ENCODE assay signal across 23 cellular contexts in genomic region chr7:101998904-101999236, GRCh38.
DNase-seq lines count a peak whose midpoint lies in the region; TF ChIP-seq lines count a peak whose summit lies in the region.
"Had no signal": no experiment of that assay in that cellular context is flagged by ENCODE, and none has a peak within 500 bp of the region (broad histone marks: within the 10 kb centered on the region; RNA-seq: fewer than 3 reads in every experiment).

No MANE protein-coding gene starts in this region.

- peaks cover 8% of the 10 kb centered on the region; the same call in 1 of the 2 replicates for H4K20me1 ChIP-seq in DOHH2 (ENCODE audit: control insufficient read depth, insufficient read depth, low read depth, low read length)

- H3K4ac ChIP-seq in neuronal stem cell (ENCODE audit: low read length) = no peak overlapping the region

- H3K18ac ChIP-seq in neuronal stem cell (ENCODE audit: low read length) = peak overlapping the region; percentile 6

- peaks cover 9% of the 10 kb centered on the region for H3K79me1 ChIP-seq in neuronal stem cell (ENCODE audit: low read depth, low read length)

- no peak overlapping the region for H2AFZ ChIP-seq in neuronal stem cell (ENCODE audit: low read length)
- H2AFZ ChIP-seq: hepatocyte had no signal

- no peaks in the 10 kb centered on the region for H3K27me3 ChIP-seq in DOHH2 (ENCODE audit: control insufficient read depth, low read length)
- H3K27me3 ChIP-seq in neuronal stem cell (ENCODE audit: control insufficient read depth in 3 of 3, insufficient read depth in 3 of 3, low read depth in 1 of 3, low read length in 3 of 3) = no peaks in the 10 kb centered on the region
- H3K27me3 ChIP-seq: hepatocyte, tibial artery had no signal

- no peak overlapping the region for H2BK15ac ChIP-seq in neuronal stem cell (ENCODE audit: low read length)

- no peak overlapping the region for H3K14ac ChIP-seq in neuronal stem cell (ENCODE audit: low read length)

- no peaks in the 10 kb centered on the region for H3K9me2 ChIP-seq in DOHH2 (replicated peaks; ENCODE audit: control insufficient read depth, low read length)

- peaks cover 96% of the 10 kb centered on the region for H3K79me2 ChIP-seq in DOHH2 (ENCODE audit: control insufficient read depth, low read length)

- H2BK5ac ChIP-seq in neuronal stem cell (ENCODE audit: low read length) = no peak overlapping the region

- no peak overlapping the region for H3K4me3 ChIP-seq in DOHH2 (ENCODE audit: low read length)
- H3K4me3 ChIP-seq in neuronal stem cell (ENCODE audit: low read length in 2 of 2) = no peak overlapping the region
- H3K4me3 ChIP-seq: hepatocyte, smooth muscle cell, tibial artery had no signal

- no peak overlapping the region for H4K91ac ChIP-seq in neuronal stem cell (ENCODE audit: low read depth, low read length, poor library complexity)

- no peak overlapping the region for H3K23ac ChIP-seq in neuronal stem cell (ENCODE audit: low read depth, low read length, poor library complexity)

- DNase-seq in NCI-H1694 treated with DMSO at 0.1 percent for 48 hours (lab: John Stamatoyannopoulos, UW) (peak; percentile 48), ecto neural progenitor cell (ENCODE audit: low spot score) (peak; percentile 61), neuronal stem cell (ENCODE audit: low spot score) (no peak), dedifferentiated amniotic fluid mesenchymal stem cell (ENCODE audit: extremely low spot score) (no peak), NCI-H82 (lab: John Stamatoyannopoulos, UW) (no peak), NCI-H510A (lab: John Stamatoyannopoulos, UW) (no peak)
- DNase-seq in effector CD4-positive, alpha-beta T cell = no peak
- DNase-seq: ACHN; activated CD8-positive, alpha-beta T cell treated with anti-CD3 and anti-CD28 coated beads, Interleukin-2, amount 10 ng/mL, durations not matched to agents 7 days and 5 days; activated naive CD4-positive, alpha-beta T cell treated with Interleukin-2 at 50 U/mL for 16 hours; activated T-cell treated with anti-CD3 and anti-CD28 coated beads, Interleukin-2, amount 50 U/mL, for 24 hours; amygdala; dermis blood vessel endothelial cell; foreskin fibroblast; natural killer cell; NCI-H1436; stimulated activated CD4-positive, alpha-beta T cell treated with anti-CD3 and anti-CD28 coated beads, Interleukin-2, amount 100 ng/mL, for 48 hours; stimulated activated naive CD8-positive, alpha-beta T cell treated with anti-CD3 and anti-CD28 coated beads, Interleukin-15, Interleukin-2, amounts not matched to agents 100 U/mL and 50 U/mL, for 24 hours; tibial artery had no signal

- H3K4me2 ChIP-seq in DOHH2 (ENCODE audit: low read length) (peak overlapping the region; percentile 6; the same call in 1 of the 2 replicates), neuronal stem cell (ENCODE audit: insufficient read depth, low read length, poor library complexity, severe bottlenecking) (no peak overlapping the region)
- H3K4me2 ChIP-seq: hepatocyte, smooth muscle cell had no signal

- no peak overlapping the region for H2BK12ac ChIP-seq in neuronal stem cell (ENCODE audit: low read length)

- H3K27ac ChIP-seq in DOHH2 (ENCODE audit: low read depth, low read length) = no peak overlapping the region
- no peak overlapping the region for H3K27ac ChIP-seq in neuronal stem cell (replicated peaks; ENCODE audit: low read length)
- H3K27ac ChIP-seq: epithelial cell of prostate, hepatocyte, tibial artery had no signal

- no CpG with 5 or more reads among the region's 7 CpGs for WGBS in neuronal stem cell (ENCODE audit: extremely low coverage in 2 of 2, insufficient read length in 2 of 2, insufficient replicate concordance in 1 of 2), 2 donors

- no peak for TF ChIP-seq CTCF in DOHH2 (IDR thresholded peaks at IDR 0.05; ENCODE audit: low read depth, low read length, poor library complexity, severe bottlenecking)

- H3K36me3 ChIP-seq in DOHH2 (ENCODE audit: control insufficient read depth, low read length) (peaks cover 42% of the 10 kb centered on the region), neuronal stem cell (replicated peaks in 1 of 2; ENCODE audit: control insufficient read depth in 2 of 2, insufficient read depth in 2 of 2, low read length in 2 of 2) (peaks cover 0 to 2% of the 10 kb centered on the region in 2 donors)
- H3K36me3 ChIP-seq: tibial artery had no signal

- no peak overlapping the region for H2BK120ac ChIP-seq in neuronal stem cell (ENCODE audit: low read depth, low read length)

- H4K8ac ChIP-seq in neuronal stem cell (ENCODE audit: low read depth, low read length) = no peak overlapping the region

- no peak overlapping the region for H3K9ac ChIP-seq in neuronal stem cell (ENCODE audit: low read depth, low read length, poor library complexity)

- H3K4me1 ChIP-seq in DOHH2 (ENCODE audit: control insufficient read depth, low read length) (peaks cover 73% of the 10 kb centered on the region), neuronal stem cell (ENCODE audit: control insufficient read depth in 2 of 2, insufficient read depth in 1 of 2, low read depth in 1 of 2, low read length in 2 of 2) (peaks cover 6 to 8% of the 10 kb centered on the region in 2 donors)

- H3K9me3 ChIP-seq in DOHH2 (ENCODE audit: control insufficient read depth, insufficient read depth, low read length) (no peaks in the 10 kb centered on the region), neuronal stem cell (replicated peaks in 1 of 2; ENCODE audit: control insufficient read depth in 2 of 2, insufficient read depth in 1 of 2, low read depth in 1 of 2, low read length in 2 of 2) (no peaks in the 10 kb centered on the region)
- H3K9me3 ChIP-seq: tibial artery had no signal

- H3F3A ChIP-seq in DOHH2 (ENCODE audit: control insufficient read depth, insufficient read depth) = no peaks in the 10 kb centered on the region; the same call in 1 of the 2 replicates

- H2AK5ac ChIP-seq in neuronal stem cell (ENCODE audit: low read depth, low read length) = no peak overlapping the region

Comparison
In these comparisons a context has a peak if more than half of its experiments do, and no peak if none do; other contexts are left out.
1. DNase-seq: peak in NCI-H1694 treated with DMSO at 0.1 percent for 48 hours (single experiment) and ecto neural progenitor cell (single experiment); none in neuronal stem cell (single experiment), dedifferentiated amniotic fluid mesenchymal stem cell (single experiment), NCI-H82 (single experiment), effector CD4-positive, alpha-beta T cell (single experiment) and NCI-H510A (single experiment).